ENCODE assay signal across 17 cellular contexts in genomic region chr1:9612871-9613624, GRCh38. TPM values are rescaled to one million over a fixed set of nuclear protein-coding genes. Genes with fewer than 3 reads are reported as not detected.
DNase-seq lines count a peak whose midpoint lies in the region; ATAC-seq, FAIRE-seq and TF ChIP-seq lines count a peak whose summit lies in the region.
"Had no signal": no experiment of that assay in that cellular context is flagged by ENCODE, and none has a peak within 500 bp of the region (broad histone marks: within the 10 kb centered on the region; RNA-seq: fewer than 3 reads in every experiment).

No MANE protein-coding gene starts in this region.

- no peak for ATAC-seq in HG03108 (IDR thresholded peaks at IDR 0.05; ENCODE audit: unreplicated experiment)
- ATAC-seq: HCT116 had no signal

- no peak overlapping the region for H3K27ac ChIP-seq in spleen
- H3K27ac ChIP-seq: BLaER1 treated with 17β-estradiol and CSF1 and Interleukin-3, amounts not matched to agents 10 nM and 100 nM; HL-60 had no signal

- H3K9me3 ChIP-seq in spleen: no peaks in the 10 kb centered on the region
- H3K9me3 ChIP-seq: BLaER1 treated with 17β-estradiol and CSF1 and Interleukin-3, amounts not matched to agents 10 nM and 100 nM had no signal

- peaks cover 0 to 61% (median 39%) of the 10 kb centered on the region in 6 donors for H3K36me3 ChIP-seq in spleen

- H3K27ac Mint-ChIP-seq in chondrocyte (ENCODE audit: unreplicated experiment) (no peak overlapping the region), neural crest cell (ENCODE audit: unreplicated experiment) (peak overlapping the region; percentile 27)
- H3K27ac Mint-ChIP-seq: CD4-positive, CD25-positive, alpha-beta regulatory T cell had no signal

- H3K4me3 Mint-ChIP-seq in chondrocyte (ENCODE audit: unreplicated experiment) (no peak overlapping the region), neural crest cell (no peak overlapping the region)
- H3K4me3 Mint-ChIP-seq: CD4-positive, CD25-positive, alpha-beta regulatory T cell had no signal

- H3K9me3 Mint-ChIP-seq in chondrocyte (ENCODE audit: low read depth) (no peaks in the 10 kb centered on the region), neural crest cell (no peaks in the 10 kb centered on the region)
- H3K9me3 Mint-ChIP-seq: CD4-positive, CD25-positive, alpha-beta regulatory T cell had no signal

- peaks cover 0 to 5% (median 0%) of the 10 kb centered on the region in 7 donors for H3K27me3 ChIP-seq in spleen (replicated peaks in 1 of 7)
- H3K27me3 ChIP-seq: BLaER1 treated with 17β-estradiol and CSF1 and Interleukin-3, amounts not matched to agents 10 nM and 100 nM had no signal

- 90 to 94% (median 94%) methylated on average over 14 to 20 of the region's 20 CpGs for WGBS in spleen, 5 donors

- intact Hi-C loops in spleen (cut with DNase I; ENCODE audit: low total_unique reads): no loop called here

- DNase-seq in activated CD8-positive, alpha-beta memory T cell treated with anti-CD3 and anti-CD28 coated beads, Interleukin-2, amount 50 U/mL, for 4 hours: peak; percentile 14
- DNase-seq in activated CD8-positive, alpha-beta memory T cell treated with anti-CD3 and anti-CD28 coated beads for 24 hours: no peak
- DNase-seq in chondrocyte (ENCODE audit: low spot score) (peak; percentile 90), neural crest cell (ENCODE audit: low read depth, low spot score) (no peak), spleen (peak; percentile 57), RPMI8226 (no peak), RCC 7860 (ENCODE audit: low spot score) (no peak)
- DNase-seq: 8988T; AML-193; CD4-positive, CD25-positive, alpha-beta regulatory T cell; DMS53; GF-D8 had no signal

- no peak for FAIRE-seq in RCC 7860 (lab: Jason Lieb, UNC)
- FAIRE-seq: GM19239 had no signal

- TF ChIP-seq CTCF in chondrocyte (IDR thresholded peaks at IDR 0.05): no peak
- no peak for TF ChIP-seq CTCF in neural crest cell (conservative IDR thresholded peaks at IDR 0.05)
- TF ChIP-seq CTCF in spleen (IDR thresholded peaks at IDR 0.05 in 8 of 11, conservative IDR thresholded peaks at IDR 0.05 in 3 of 11): no peak

- no peak for TF ChIP-seq POLR2A in spleen (IDR thresholded peaks at IDR 0.05)

- no peak overlapping the region for H3K4me3 ChIP-seq in spleen
- H3K4me3 ChIP-seq: BLaER1 treated with 17β-estradiol and CSF1 and Interleukin-3, amounts not matched to agents 10 nM and 100 nM had no signal

- H3K4me1 Mint-ChIP-seq in chondrocyte (ENCODE audit: low read depth) (no peaks in the 10 kb centered on the region), neural crest cell (no peaks in the 10 kb centered on the region)
- H3K4me1 Mint-ChIP-seq: CD4-positive, CD25-positive, alpha-beta regulatory T cell had no signal

- peaks cover 8% of the 10 kb centered on the region for H3K36me3 Mint-ChIP-seq in chondrocyte (ENCODE audit: low read depth)
- H3K36me3 Mint-ChIP-seq in neural crest cell (ENCODE audit: low read depth): no peaks in the 10 kb centered on the region

- peaks cover 0 to 9% (median 4%) of the 10 kb centered on the region in 6 donors for H3K4me1 ChIP-seq in spleen
- H3K4me1 ChIP-seq: BLaER1 treated with 17β-estradiol and CSF1 and Interleukin-3, amounts not matched to agents 10 nM and 100 nM had no signal

- H3K27me3 Mint-ChIP-seq in chondrocyte (ENCODE audit: low read depth) (no peaks in the 10 kb centered on the region), neural crest cell (ENCODE audit: low read depth) (no peaks in the 10 kb centered on the region)
- H3K27me3 Mint-ChIP-seq: CD4-positive, CD25-positive, alpha-beta regulatory T cell had no signal

RNA-seq across cellular contexts. Expression of gene TMEM201, which starts 24.3 kb away (rescaled TPM):
- total RNA-seq in chondrocyte (10.4 to 13.4 TPM (median 10.6 TPM) in 3 replicates), neural crest cell (40.7 and 41.4 TPM in 2 replicates), spleen (10 to 100 TPM in 1 of 7 donors, 1 to 10 TPM in 6; 5.6 to 11.6 (median 9.1) TPM)
- 1 to 10 TPM; 2.5 to 5.2 (median 3.0) TPM for polyA plus RNA-seq in spleen

RNA-seq across cellular contexts. Expression of gene PIK3CD, which starts 38.5 kb away (rescaled TPM):
- total RNA-seq in chondrocyte (2.9 to 4.5 TPM (median 4.3 TPM) in 3 replicates), neural crest cell (1.2 and 1.9 TPM in 2 replicates), spleen (100 to 1,000 TPM in 5 of 7 donors, 10 to 100 TPM in 2; 89.4 to 186 (median 130) TPM)
- 10 to 100 TPM; 26.8 to 52.1 (median 43.2) TPM for polyA plus RNA-seq in spleen

Comparison
In these comparisons a context has a peak if more than half of its experiments do, and no peak if none do; other contexts are left out.
1. DNase-seq: peak in activated CD8-positive, alpha-beta memory T cell treated with anti-CD3 and anti-CD28 coated beads, Interleukin-2, amount 50 U/mL, for 4 hours (single experiment), chondrocyte (single experiment) and spleen (single experiment); none in activated CD8-positive, alpha-beta memory T cell treated with anti-CD3 and anti-CD28 coated beads for 24 hours (single experiment), neural crest cell (single experiment), RPMI8226 (single experiment) and RCC 7860 (single experiment).
2. RNA of gene PIK3CD, which starts 38.5 kb away (total RNA-seq): 89.4 to 186 TPM in spleen; 2.9 to 4.5 TPM in chondrocyte and 1.2 to 1.9 TPM in neural crest cell; every median in the first group is over 10 times any median in the second.